In the genomic region with DNA sequence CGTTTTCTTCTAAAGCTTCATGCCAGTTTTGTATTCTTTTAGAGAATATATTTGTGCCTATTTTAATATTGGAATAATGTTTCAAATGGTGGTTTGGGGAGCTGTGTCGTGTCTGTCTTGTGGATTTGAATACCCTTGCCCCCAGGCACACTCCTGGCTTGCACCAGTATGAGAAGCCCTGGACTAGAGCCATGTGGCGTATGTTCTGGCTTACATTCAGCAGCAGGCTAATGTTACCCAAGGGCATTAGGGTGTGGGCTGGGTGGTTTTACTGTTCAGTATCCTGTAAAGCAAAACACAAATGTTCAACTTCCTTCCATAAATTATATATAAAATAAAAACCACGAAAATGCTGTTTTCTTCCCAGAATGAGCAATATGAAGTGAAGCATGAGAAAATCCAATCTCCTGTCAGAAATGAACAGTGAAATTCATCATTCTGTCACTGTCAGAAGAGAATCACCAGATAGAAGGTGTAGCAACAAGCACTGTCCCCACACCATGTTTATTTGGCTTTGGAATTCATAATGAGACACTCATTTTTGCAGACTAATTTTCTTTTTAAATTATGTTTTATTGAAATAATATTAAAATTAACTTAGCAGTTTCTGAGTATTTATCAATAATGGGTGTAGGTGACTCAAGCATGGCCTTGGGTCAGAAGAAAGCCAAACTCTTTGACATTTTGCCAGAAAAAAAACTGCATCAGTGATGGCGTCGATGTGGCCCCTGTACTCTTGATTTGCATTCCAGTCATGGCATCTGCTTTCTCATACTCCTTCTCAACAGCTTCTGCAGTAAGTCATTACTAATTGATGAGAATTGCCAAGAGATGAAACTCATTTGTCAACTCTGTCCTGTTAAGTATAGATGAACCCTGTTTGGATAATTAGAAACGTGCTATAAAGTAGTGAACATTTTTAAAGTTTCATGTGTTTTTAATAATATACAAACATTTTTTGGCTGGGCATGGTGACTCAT, we compare ENCODE assay signal across 8 cellular contexts. TPM values are rescaled to one million over a fixed set of nuclear protein-coding genes. Genes with fewer than 3 reads are reported as not detected.
DNase-seq lines count a peak whose midpoint lies in the region; TF ChIP-seq lines count a peak whose summit lies in the region.

No MANE protein-coding gene starts in this region.

- peaks cover 20% of the 10 kb centered on the region for H3K79me1 ChIP-seq in mesenchymal stem cell (replicated peaks; ENCODE audit: low read length, poor library complexity, severe bottlenecking)

- H3K27me3 ChIP-seq in Caco-2 (replicated peaks; ENCODE audit: control insufficient read depth, insufficient read depth, low read length) (no peaks in the 10 kb centered on the region), mesenchymal stem cell (ENCODE audit: control insufficient read depth in 1 of 2, insufficient read depth in 1 of 2, low read length in 2 of 2) (no peaks in the 10 kb centered on the region)

- H3K23ac ChIP-seq in mesenchymal stem cell (ENCODE audit: low read length in 2 of 2), result no peak overlapping the region

- H3K4me3 ChIP-seq in Caco-2 (ENCODE audit: low read depth, low read length) (no peak overlapping the region), cardiac fibroblast (replicated peaks in 1 of 2; ENCODE audit: low read depth in 2 of 2, low read length in 2 of 2) (no peak overlapping the region), mesenchymal stem cell (ENCODE audit: insufficient read depth in 1 of 2, low read depth in 1 of 2, low read length in 2 of 2) (peak overlapping the region in 1 of 2 experiments; percentile 56)

- no peak for TF ChIP-seq CTCF in Caco-2 (IDR thresholded peaks at IDR 0.05; ENCODE audit: insufficient read depth in 1 of 2, low read depth in 1 of 2, low read length in 1 of 2, severe bottlenecking in 1 of 2, unreplicated experiment in 1 of 2)
- no peak for TF ChIP-seq CTCF in cardiac fibroblast (IDR thresholded peaks at IDR 0.05; ENCODE audit: low read depth, low read length)

- peak overlapping the region; percentile 14 for H3K9ac ChIP-seq in mesenchymal stem cell (ENCODE audit: low read length)

- H3K4me1 ChIP-seq in Caco-2 (peaks cover 26% of the 10 kb centered on the region), mesenchymal stem cell (ENCODE audit: control insufficient read depth, insufficient read depth, low read depth, low read length) (peaks cover 2% of the 10 kb centered on the region)

- H3K18ac ChIP-seq in mesenchymal stem cell (ENCODE audit: low read depth in 1 of 2, low read length in 2 of 2), result no peak overlapping the region

- POLR2A ChIA-PET in Caco-2 (lab: Charles Lee), result no interaction called here

- H3K4me2 ChIP-seq in mesenchymal stem cell (ENCODE audit: low read length, poor library complexity, severe bottlenecking), result no peak overlapping the region

- H2BK15ac ChIP-seq in mesenchymal stem cell (ENCODE audit: low read depth, poor library complexity, severe bottlenecking), result peak overlapping the region; percentile 20

- intact Hi-C loops in Caco-2 (cut with micrococcal nuclease; ENCODE audit: unreplicated experiment), result loop anchor here (1.0 to 5.0 kb wide), 2 partner anchors 69 to 206 kb away; no protein-coding TSS in a partner anchor

- H3K4me1 Mint-ChIP-seq in Caco-2 (ENCODE audit: low read depth, unreplicated experiment), result peaks cover 20% of the 10 kb centered on the region

- no TSS peak for BruUV-seq in Caco-2 (replicated peaks; lab: Mats Ljungman, UMichigan)

- H2BK120ac ChIP-seq in mesenchymal stem cell (ENCODE audit: low read depth, low read length), result no peak overlapping the region

- H3K36me3 ChIP-seq in Caco-2 (ENCODE audit: control insufficient read depth, insufficient read depth, low read length) (no peaks in the 10 kb centered on the region), mesenchymal stem cell (ENCODE audit: control insufficient read depth in 1 of 2, insufficient read depth in 2 of 2, low read depth in 1 of 2, low read length in 2 of 2) (no peaks in the 10 kb centered on the region)

- DNase-seq in Caco-2 (no peak), MV-4-11 (lab: John Stamatoyannopoulos, UW) (peak; percentile 8), cardiac fibroblast (ENCODE audit: low read depth in 2 of 2) (peak; percentile 74 to 79), mesenchymal stem cell (peak; percentile 49), NCI-H146 treated with DMSO at 0.1 percent for 48 hours (lab: John Stamatoyannopoulos, UW; ENCODE audit: unreplicated experiment) (no peak), NCI-H1694 treated with DMSO at 0.1 percent for 48 hours (lab: John Stamatoyannopoulos, UW) (no peak)
- DNase-seq in effector CD8-positive, alpha-beta T cell (lab: John Stamatoyannopoulos, UW), result no peak
- DNase-seq in stimulated activated CD4-positive, alpha-beta T cell treated with anti-CD3 and anti-CD28 coated beads, Interleukin-15, amount 100 ng/mL, for 24 hours, result no peak

- no peak overlapping the region for H2AFZ ChIP-seq in mesenchymal stem cell (ENCODE audit: low read depth, low read length)

- no peak overlapping the region for H2BK5ac ChIP-seq in mesenchymal stem cell (ENCODE audit: low read depth, low read length, poor library complexity, severe bottlenecking)

- H3K27ac ChIP-seq in mesenchymal stem cell (ENCODE audit: low read length, poor library complexity, severe bottlenecking), result no peak overlapping the region

- H3K4me3 Mint-ChIP-seq in Caco-2 (ENCODE audit: unreplicated experiment), result no peak overlapping the region

- WGBS in mesenchymal stem cell, result 59% methylated on average over 6 of the region's 7 CpGs

- no peaks in the 10 kb centered on the region for H3K9me3 Mint-ChIP-seq in Caco-2 (ENCODE audit: unreplicated experiment)

- H2BK12ac ChIP-seq in mesenchymal stem cell (ENCODE audit: low read length in 2 of 2), result no peak overlapping the region

- H3K9me3 ChIP-seq in Caco-2 (0 out of 2 replicates have a peak, but pooled peaks cover 2% of the 10 kb centered on the region), mesenchymal stem cell (ENCODE audit: control insufficient read depth, low read length) (no peaks in the 10 kb centered on the region)

- peaks cover 6% of the 10 kb centered on the region for H3K36me3 Mint-ChIP-seq in Caco-2 (ENCODE audit: insufficient read depth, unreplicated experiment)

- H3K27me3 Mint-ChIP-seq in Caco-2 (ENCODE audit: insufficient read depth, unreplicated experiment), result no peaks in the 10 kb centered on the region

- CTCF ChIA-PET in Caco-2 (lab: Charles Lee), result no interaction called here

- H3K4ac ChIP-seq in mesenchymal stem cell (ENCODE audit: low read depth in 1 of 2, low read length in 2 of 2), result no peak overlapping the region

- H2AK5ac ChIP-seq in mesenchymal stem cell (ENCODE audit: low read length, severe bottlenecking), result no peak overlapping the region

- H3K14ac ChIP-seq in mesenchymal stem cell (ENCODE audit: low read length in 2 of 2), result no peak overlapping the region

- H4K8ac ChIP-seq in mesenchymal stem cell (ENCODE audit: low read length), result no peak overlapping the region

- H4K91ac ChIP-seq in mesenchymal stem cell (ENCODE audit: low read length), result no peak overlapping the region

- peak overlapping the region; percentile 5 for H3K27ac Mint-ChIP-seq in Caco-2 (ENCODE audit: unreplicated experiment)

RNA-seq across cellular contexts. Expression of gene WWC2, which starts 43.8 kb away (rescaled TPM):
- 120 and 126 TPM in 2 replicates for total RNA-seq in Caco-2 (2022)
- polyA plus RNA-seq in mesenchymal stem cell (2013, experiment 1 of 2), result 16.8 TPM
- polyA plus RNA-seq in mesenchymal stem cell (2013, experiment 2 of 2), result 16.4 TPM

Comparison
In these comparisons a context has a peak if more than half of its experiments do, and no peak if none do; other contexts are left out.
1. DNase-seq: peak in MV-4-11 (single experiment), cardiac fibroblast (2 of 2) and mesenchymal stem cell (single experiment); none in Caco-2 (0 of 2), effector CD8-positive, alpha-beta T cell (single experiment), NCI-H146 treated with DMSO at 0.1 percent for 48 hours (single experiment), NCI-H1694 treated with DMSO at 0.1 percent for 48 hours (single experiment) and stimulated activated CD4-positive, alpha-beta T cell treated with anti-CD3 and anti-CD28 coated beads, Interleukin-15, amount 100 ng/mL, for 24 hours (single experiment).